2 cellular contexts compared by ENCODE assay signal in the genomic region with DNA sequence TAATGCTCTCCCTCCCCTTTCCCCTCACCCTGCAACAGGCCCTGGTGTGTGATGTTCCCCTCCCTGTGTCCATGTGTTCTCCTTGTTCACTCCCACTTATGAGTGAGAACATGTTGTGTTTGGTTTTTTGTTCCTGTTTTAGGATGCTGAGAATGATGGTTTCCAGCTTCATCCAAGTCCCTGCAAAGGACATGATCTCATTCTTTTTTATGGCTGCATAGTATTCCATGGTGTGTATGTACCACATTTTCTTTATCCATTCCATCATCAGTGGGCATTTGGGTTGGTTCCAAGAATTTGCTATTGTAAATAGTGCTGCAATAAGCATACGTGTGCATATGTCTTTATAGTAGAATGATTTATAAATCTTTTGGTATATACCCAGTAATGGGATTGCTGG.
A peak's percentile ranks its signal among the peaks of the same experiment; 100 is the strongest.
ATAC-seq and TF ChIP-seq lines count a peak whose summit lies in the region.
"Not testable (repeated sequence)": the region's sequence is repeated elsewhere in the genome, so short reads cannot be mapped to it uniquely, and the experiment has no call there.

No MANE protein-coding gene starts in this region.

- ATAC-seq in SK-N-SH treated with all-trans-retinoic acid at 6 μM for 48 hours: not testable (repeated sequence)

- TF ChIP-seq CTCF in HEK293 (tag by site-specific recombination; IDR thresholded peaks at IDR 0.05): not testable (repeated sequence)

- H3K4me3 ChIP-seq in HEK293 (ENCODE audit: low read depth, low read length): not testable (repeated sequence)

- not testable (repeated sequence) for H3K9me3 ChIP-seq in HEK293 (ENCODE audit: control insufficient read depth, insufficient read depth, low read depth, low read length)

- not testable (repeated sequence) for H3K27ac ChIP-seq in HEK293 (ENCODE audit: extremely low read depth, low read depth, low read length)

- CTCF ChIA-PET in HEK293 (lab: Yijun Ruan, JAX): interaction anchor here (0.8 kb wide), 1 partner anchor 183 kb away, joined by 3 read pairs; no protein-coding TSS in a partner anchor

- not testable (repeated sequence) for H3K36me3 ChIP-seq in HEK293 (ENCODE audit: control insufficient read depth in 2 of 2, insufficient read depth in 1 of 2, low read length in 2 of 2)

- POLR2A ChIA-PET in HEK293 (lab: Yijun Ruan, JAX): not testable (repeated sequence)

- H3K4me1 ChIP-seq in HEK293 (ENCODE audit: control insufficient read depth, insufficient read depth, low read length): peaks cover 16% of the 10 kb centered on the region

TF ChIP-seq in HEK293, 187 proteins besides CTCF, POLR2A, EP300 and RAD21:
- TF ChIP-seq, protein P1, sequence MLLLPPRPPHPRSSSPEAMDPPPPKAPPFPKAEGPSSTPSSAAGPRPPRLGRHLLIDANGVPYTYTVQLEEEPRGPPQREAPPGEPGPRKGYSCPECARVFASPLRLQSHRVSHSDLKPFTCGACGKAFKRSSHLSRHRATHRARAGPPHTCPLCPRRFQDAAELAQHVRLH (tag by site-specific recombination; IDR thresholded peaks at IDR 0.05): peak; percentile 59; the same call in 1 of the 2 replicates
- peak; percentile 95 for TF ChIP-seq ZNF146 (tag by site-specific recombination; IDR thresholded peaks at IDR 0.05)

TF ChIP-seq in SK-N-SH treated with all-trans-retinoic acid at 6 μM for 48 hours, 23 proteins besides CTCF, POLR2A, EP300 and RAD21:
- TF ChIP-seq ZNF8 (CRISPR knock-in tag; IDR thresholded peaks at IDR 0.05): peak; percentile 79
